8 cellular contexts compared by ENCODE assay signal in genomic region chr14:100583245-100583644, GRCh38. TPM values are rescaled to one million over a fixed set of nuclear protein-coding genes. Genes with fewer than 3 reads are reported as not detected.
"Had no signal": no experiment of that assay in that cellular context is flagged by ENCODE, and none has a peak within 500 bp of the region (broad histone marks: within the 10 kb centered on the region; RNA-seq: fewer than 3 reads in every experiment).

No MANE protein-coding gene starts in this region.

- H3K9me3 ChIP-seq: HAP-1 had no signal

- H3K27ac ChIP-seq: GM23248, HL-60 had no signal

- H2AFZ ChIP-seq: GM23248 had no signal

- H3K4me1 ChIP-seq: HAP-1 had no signal

- H3K4me3 Mint-ChIP-seq: IgD-negative memory B cell had no signal

- H3K36me3 ChIP-seq: HAP-1 had no signal

- H3K36me3 Mint-ChIP-seq: IgD-negative memory B cell had no signal

- H3K4me3 ChIP-seq: GM23248, HAP-1 had no signal

- DNase-seq: GM23248, GOT3, KBM-7 had no signal

- H3K4me1 Mint-ChIP-seq: IgD-negative memory B cell had no signal

- ATAC-seq: HCT116, HepG2 had no signal

RNA-seq across cellular contexts. Expression of gene BEGAIN, which starts 4.0 kb away (rescaled TPM):
- total RNA-seq: HepG2 had no signal
